ENCODE assay signal across 1 cellular context in genomic region chr7:111380945-111381344, GRCh38.
A peak's percentile ranks its signal among the peaks of the same experiment; 100 is the strongest.
TF ChIP-seq lines count a peak whose summit lies in the region.

No MANE protein-coding gene starts in this region.

TF ChIP-seq in HepG2, 621 proteins besides CTCF, POLR2A, EP300 and RAD21 (continued from another document and continues in another):
- TF ChIP-seq LBX2 (CRISPR knock-in tag; IDR thresholded peaks at IDR 0.05; ENCODE audit: borderline replicate concordance) (no peak), SRSF1 (optimal IDR thresholded peaks at IDR 0.05; ENCODE audit: low read depth, low read length) (no peak), DR1 (CRISPR knock-in tag; IDR thresholded peaks at IDR 0.05) (no peak), FOXK1 (CRISPR knock-in tag; IDR thresholded peaks at IDR 0.05; ENCODE audit: borderline replicate concordance, low read depth) (peak; percentile 37; the same call in 1 of the 2 replicates), ZNF790 (CRISPR knock-in tag; IDR thresholded peaks at IDR 0.05; ENCODE audit: borderline replicate concordance) (no peak), ZNF496 (CRISPR knock-in tag; IDR thresholded peaks at IDR 0.05; ENCODE audit: insufficient replicate concordance) (no peak), MED13 (CRISPR knock-in tag; IDR thresholded peaks at IDR 0.05) (no peak), ARID3A (IDR thresholded peaks at IDR 0.05; ENCODE audit: low read depth, low read length) (peak; percentile 36; the same call in 1 of the 2 replicates), ZNF235 (CRISPR knock-in tag; IDR thresholded peaks at IDR 0.05; ENCODE audit: borderline replicate concordance) (no peak), KDM6A (CRISPR knock-in tag; IDR thresholded peaks at IDR 0.05; ENCODE audit: low read depth) (peak; percentile 57; the same call in 1 of the 2 replicates), ERF (CRISPR knock-in tag; IDR thresholded peaks at IDR 0.05) (no peak), CC2D1A (CRISPR knock-in tag; IDR thresholded peaks at IDR 0.05) (no peak), ZIK1 (CRISPR knock-in tag; IDR thresholded peaks at IDR 0.05; ENCODE audit: borderline replicate concordance, low read depth) (no peak), ZNF704 (CRISPR knock-in tag; IDR thresholded peaks at IDR 0.05; ENCODE audit: borderline replicate concordance) (no peak), KLF12 (CRISPR knock-in tag; IDR thresholded peaks at IDR 0.05; ENCODE audit: borderline replicate concordance) (no peak), PREB (CRISPR knock-in tag; IDR thresholded peaks at IDR 0.05) (no peak), HMG20A (CRISPR knock-in tag; IDR thresholded peaks at IDR 0.05; ENCODE audit: borderline replicate concordance) (peak; percentile 85; the same call in 1 of the 2 replicates), TRAFD1 (CRISPR knock-in tag; IDR thresholded peaks at IDR 0.05; ENCODE audit: borderline replicate concordance) (no peak), NFIC (IDR thresholded peaks at IDR 0.05; ENCODE audit: low read length) (no peak), ZNF646 (CRISPR knock-in tag; IDR thresholded peaks at IDR 0.05) (no peak), MNT (IDR thresholded peaks at IDR 0.05) (no peak), ZNF510 (CRISPR knock-in tag; IDR thresholded peaks at IDR 0.05; ENCODE audit: low read depth) (no peak), ZNF614 (CRISPR knock-in tag; IDR thresholded peaks at IDR 0.05; ENCODE audit: borderline replicate concordance) (0 out of 2 replicates have a peak, but pooled peaks have one; percentile 37), NFE2L2 (IDR thresholded peaks at IDR 0.05; ENCODE audit: low read length) (no peak), MAF1 (CRISPR knock-in tag; IDR thresholded peaks at IDR 0.05; ENCODE audit: borderline replicate concordance) (no peak), GTF3A (CRISPR knock-in tag; conservative IDR thresholded peaks at IDR 0.05) (no peak), FOXP1 (IDR thresholded peaks at IDR 0.05) (no peak), FOXP1 (CRISPR knock-in tag; IDR thresholded peaks at IDR 0.05) (0 out of 2 replicates have a peak, but pooled peaks have one; percentile 12), MBNL3 (CRISPR knock-in tag; conservative IDR thresholded peaks at IDR 0.05) (no peak), NFYB (CRISPR knock-in tag; IDR thresholded peaks at IDR 0.05) (no peak), MXD4 (CRISPR knock-in tag; IDR thresholded peaks at IDR 0.05) (no peak), ZNF362 (CRISPR knock-in tag; IDR thresholded peaks at IDR 0.05; ENCODE audit: borderline replicate concordance) (no peak), ZUFSP (CRISPR knock-in tag; IDR thresholded peaks at IDR 0.05; ENCODE audit: borderline replicate concordance) (no peak), U2AF2 (IDR thresholded peaks at IDR 0.05; ENCODE audit: low read depth, low read length) (no peak), KDM3A (CRISPR knock-in tag; IDR thresholded peaks at IDR 0.05; ENCODE audit: low read depth) (no peak), BCL6 (CRISPR knock-in tag; IDR thresholded peaks at IDR 0.05) (peak; percentile 88), ZHX1 (CRISPR knock-in tag; IDR thresholded peaks at IDR 0.05; ENCODE audit: low read depth) (no peak), HMGA1 (CRISPR knock-in tag; conservative IDR thresholded peaks at IDR 0.05) (no peak), MBD4 (IDR thresholded peaks at IDR 0.05; ENCODE audit: borderline replicate concordance, low read length) (no peak), BORCS8-MEF2B (CRISPR knock-in tag; IDR thresholded peaks at IDR 0.05) (no peak), EED (CRISPR knock-in tag; IDR thresholded peaks at IDR 0.05) (no peak), CBX5 (CRISPR knock-in tag; IDR thresholded peaks at IDR 0.05; ENCODE audit: borderline replicate concordance) (no peak), PLRG1 (conservative IDR thresholded peaks at IDR 0.05) (no peak), MZF1 (CRISPR knock-in tag; IDR thresholded peaks at IDR 0.05; ENCODE audit: borderline replicate concordance) (no peak), MATR3 (CRISPR knock-in tag; IDR thresholded peaks at IDR 0.05) (no peak), PTBP1 (IDR thresholded peaks at IDR 0.05; ENCODE audit: low read depth, low read length, poor library complexity, severe bottlenecking) (no peak)
